In genomic region chr4:1599491-1600210, GRCh38 we compare ENCODE assay signal across 20 cellular contexts.
A peak's percentile ranks its signal among the peaks of the same experiment; 100 is the strongest.
DNase-seq lines count a peak whose midpoint lies in the region; ATAC-seq and TF ChIP-seq lines count a peak whose summit lies in the region.
"Had no signal": no experiment of that assay in that cellular context is flagged by ENCODE, and none has a peak within 500 bp of the region (broad histone marks: within the 10 kb centered on the region; RNA-seq: fewer than 3 reads in every experiment).

No MANE protein-coding gene starts in this region.

- H2BK120ac ChIP-seq in neuronal stem cell (ENCODE audit: low read depth, low read length), result no peak overlapping the region

- no peak for DNase-seq in activated naive CD8-positive, alpha-beta T cell treated with anti-CD3 and anti-CD28 coated beads for 36 hours
- DNase-seq in activated naive CD8-positive, alpha-beta T cell treated with anti-CD3 and anti-CD28 coated beads, Interleukin-2, amount 50 U/mL, for 24 hours, result no peak
- peak; percentile 34 for DNase-seq in DND-41
- peak; percentile 72 for DNase-seq in chondrocyte (ENCODE audit: low spot score)
- no peak for DNase-seq in neuronal stem cell (ENCODE audit: low spot score)
- no peak for DNase-seq in cortex of kidney (lab: John Stamatoyannopoulos, UW)
- DNase-seq: activated naive CD4-positive, alpha-beta T cell treated with anti-CD3 and anti-CD28 coated beads, Interleukin-2, amount 50 U/mL, for 16 hours; AML-193; GF-D8; NCI-H1048; NCI-H1694; SK-N-SH had no signal

- H3K18ac ChIP-seq in neuronal stem cell (ENCODE audit: low read length), result peak overlapping the region; percentile 69

- H3K79me1 ChIP-seq in neuronal stem cell (ENCODE audit: low read depth, low read length), result peaks cover 1% of the 10 kb centered on the region

- no peaks in the 10 kb centered on the region for H3K36me3 ChIP-seq in DND-41 (ENCODE audit: insufficient read depth, low read length)
- no peaks in the 10 kb centered on the region for H3K36me3 ChIP-seq in neuronal stem cell (replicated peaks in 1 of 2; ENCODE audit: control insufficient read depth in 2 of 2, insufficient read depth in 2 of 2, low read length in 2 of 2)
- H3K36me3 ChIP-seq: breast epithelium, neural progenitor cell, tibial nerve had no signal

- peaks cover 6% of the 10 kb centered on the region for H3K4me1 Mint-ChIP-seq in activated naive CD8-positive, alpha-beta T cell treated with anti-CD3 and anti-CD28 coated beads for 36 hours
- H3K4me1 Mint-ChIP-seq in activated naive CD8-positive, alpha-beta T cell treated with anti-CD3 and anti-CD28 coated beads, Interleukin-2, amount 50 U/mL, for 24 hours, result peaks cover 2% of the 10 kb centered on the region
- peaks cover 3% of the 10 kb centered on the region for H3K4me1 Mint-ChIP-seq in chondrocyte (ENCODE audit: low read depth)

- TF ChIP-seq CTCF in DND-41 (IDR thresholded peaks at IDR 0.05; ENCODE audit: borderline replicate concordance, extremely low read depth, low read length, poor library complexity, severe bottlenecking), result no peak
- TF ChIP-seq CTCF in chondrocyte (IDR thresholded peaks at IDR 0.05), result no peak

- no peaks in the 10 kb centered on the region for H3K27me3 ChIP-seq in DND-41 (ENCODE audit: insufficient read depth, low read length, poor library complexity)
- peaks cover 0 to 25% (median 0%) of the 10 kb centered on the region in 3 experiments for H3K27me3 ChIP-seq in neuronal stem cell (ENCODE audit: control insufficient read depth in 3 of 3, insufficient read depth in 3 of 3, low read depth in 1 of 3, low read length in 3 of 3)
- H3K27me3 ChIP-seq: neural progenitor cell had no signal

- H4K20me1 ChIP-seq in DND-41 (ENCODE audit: insufficient read depth, low read length), result no peaks in the 10 kb centered on the region; the same call in 1 of the 2 replicates

- H4K8ac ChIP-seq in neuronal stem cell (ENCODE audit: low read depth, low read length), result peak overlapping the region; percentile 65

- peak overlapping the region; percentile 85 for H3K23ac ChIP-seq in neuronal stem cell (ENCODE audit: low read depth, low read length, poor library complexity)

- H3K9ac ChIP-seq in DND-41 (ENCODE audit: low read depth, low read length) (no peak overlapping the region), neuronal stem cell (ENCODE audit: low read depth, low read length, poor library complexity) (no peak overlapping the region)
- H3K9ac ChIP-seq: neural progenitor cell, SK-N-SH had no signal

- H2BK12ac ChIP-seq in neuronal stem cell (ENCODE audit: low read length), result peak overlapping the region; percentile 46

- H3K4me1 ChIP-seq in DND-41 (ENCODE audit: insufficient read depth, low read length) (no peaks in the 10 kb centered on the region), neuronal stem cell (ENCODE audit: control insufficient read depth in 2 of 2, insufficient read depth in 1 of 2, low read depth in 1 of 2, low read length in 2 of 2) (peaks cover 0 to 6% of the 10 kb centered on the region in 2 donors)
- H3K4me1 ChIP-seq: breast epithelium had no signal

- H3K27me3 Mint-ChIP-seq in activated naive CD8-positive, alpha-beta T cell treated with anti-CD3 and anti-CD28 coated beads for 36 hours, result no peaks in the 10 kb centered on the region
- H3K27me3 Mint-ChIP-seq in activated naive CD8-positive, alpha-beta T cell treated with anti-CD3 and anti-CD28 coated beads, Interleukin-2, amount 50 U/mL, for 24 hours, result no peaks in the 10 kb centered on the region
- H3K27me3 Mint-ChIP-seq in chondrocyte (ENCODE audit: low read depth), result peaks cover 2% of the 10 kb centered on the region
- H3K27me3 Mint-ChIP-seq: IgD-negative memory B cell had no signal

- H3K27ac Mint-ChIP-seq in activated naive CD8-positive, alpha-beta T cell treated with anti-CD3 and anti-CD28 coated beads for 36 hours, result no peak overlapping the region
- no peak overlapping the region for H3K27ac Mint-ChIP-seq in activated naive CD8-positive, alpha-beta T cell treated with anti-CD3 and anti-CD28 coated beads, Interleukin-2, amount 50 U/mL, for 24 hours
- no peak overlapping the region for H3K27ac Mint-ChIP-seq in chondrocyte (ENCODE audit: unreplicated experiment)
- H3K27ac Mint-ChIP-seq: activated T-helper 1 cell treated with anti-CD3 and anti-CD28 coated beads, Interleukin-12 subunit alpha, Interleukin-12 subunit beta, Interleukin-2, Interleukin-4 antibody, amounts not matched to agents 30 ng/mL and 10 ng/mL and 1 ng/mL, durations not matched to agents 14 hours and 24 hours and 36 hours; stimulated activated effector memory CD8-positive, alpha-beta T cell treated with anti-CD3 and anti-CD28 coated beads, Interleukin-12 subunit alpha, Interleukin-12 subunit beta, amount 100 ng/mL, for 72 hours had no signal

- H4K91ac ChIP-seq in neuronal stem cell (ENCODE audit: low read depth, low read length, poor library complexity), result no peak overlapping the region

- H3K36me3 Mint-ChIP-seq in activated naive CD8-positive, alpha-beta T cell treated with anti-CD3 and anti-CD28 coated beads for 36 hours, result no peaks in the 10 kb centered on the region
- H3K36me3 Mint-ChIP-seq in activated naive CD8-positive, alpha-beta T cell treated with anti-CD3 and anti-CD28 coated beads, Interleukin-2, amount 50 U/mL, for 24 hours (ENCODE audit: low read depth), result no peaks in the 10 kb centered on the region
- no peaks in the 10 kb centered on the region for H3K36me3 Mint-ChIP-seq in chondrocyte (ENCODE audit: low read depth)
- H3K36me3 Mint-ChIP-seq: IgD-negative memory B cell; neural progenitor cell; stimulated activated effector memory CD8-positive, alpha-beta T cell treated with anti-CD3 and anti-CD28 coated beads, Interleukin-12 subunit alpha, Interleukin-12 subunit beta, amount 100 ng/mL, for 72 hours had no signal

- H2BK5ac ChIP-seq in neuronal stem cell (ENCODE audit: low read length), result peak overlapping the region; percentile 82

- H3K27ac ChIP-seq in DND-41 (ENCODE audit: low read length), result no peak overlapping the region
- no peak overlapping the region for H3K27ac ChIP-seq in neuronal stem cell (replicated peaks; ENCODE audit: low read length)
- H3K27ac ChIP-seq: breast epithelium, neural progenitor cell, tibial nerve had no signal

- H2AK5ac ChIP-seq in neuronal stem cell (ENCODE audit: low read depth, low read length), result peak overlapping the region; percentile 90

- no peaks in the 10 kb centered on the region for H3K9me3 ChIP-seq in DND-41 (ENCODE audit: insufficient read depth, low read length, severe bottlenecking)
- no peaks in the 10 kb centered on the region for H3K9me3 ChIP-seq in neuronal stem cell (replicated peaks in 1 of 2; ENCODE audit: control insufficient read depth in 2 of 2, insufficient read depth in 1 of 2, low read depth in 1 of 2, low read length in 2 of 2)
- H3K9me3 ChIP-seq: breast epithelium, SK-N-SH, tibial nerve had no signal

- H3K4me2 ChIP-seq in DND-41 (ENCODE audit: insufficient read depth, low read length) (no peak overlapping the region), neuronal stem cell (ENCODE audit: insufficient read depth, low read length, poor library complexity, severe bottlenecking) (no peak overlapping the region)
- H3K4me2 ChIP-seq: neural progenitor cell, SK-N-SH had no signal

- H2BK15ac ChIP-seq in neuronal stem cell (ENCODE audit: low read length), result peak overlapping the region; percentile 54

- WGBS in neuronal stem cell (ENCODE audit: extremely low coverage in 2 of 2, insufficient read length in 2 of 2, insufficient replicate concordance in 1 of 2), 2 donors, result no CpG with 5 or more reads among the region's 21 CpGs

- no peak overlapping the region for H2AFZ ChIP-seq in DND-41 (ENCODE audit: low read depth, low read length)
- no peak overlapping the region for H2AFZ ChIP-seq in neuronal stem cell (ENCODE audit: low read length)
- H2AFZ ChIP-seq: neural progenitor cell had no signal

- no peak overlapping the region for H3K4ac ChIP-seq in neuronal stem cell (ENCODE audit: low read length)

- no peaks in the 10 kb centered on the region for H3K79me2 ChIP-seq in DND-41 (ENCODE audit: insufficient read depth, low read length)

- no peaks in the 10 kb centered on the region for H3K9me3 Mint-ChIP-seq in activated naive CD8-positive, alpha-beta T cell treated with anti-CD3 and anti-CD28 coated beads for 36 hours
- H3K9me3 Mint-ChIP-seq in activated naive CD8-positive, alpha-beta T cell treated with anti-CD3 and anti-CD28 coated beads, Interleukin-2, amount 50 U/mL, for 24 hours, result no peaks in the 10 kb centered on the region
- no peaks in the 10 kb centered on the region for H3K9me3 Mint-ChIP-seq in chondrocyte (ENCODE audit: low read depth)
- H3K9me3 Mint-ChIP-seq: activated T-helper 1 cell treated with anti-CD3 and anti-CD28 coated beads, Interleukin-12 subunit alpha, Interleukin-12 subunit beta, Interleukin-2, Interleukin-4 antibody, amounts not matched to agents 30 ng/mL and 10 ng/mL and 1 ng/mL, durations not matched to agents 14 hours and 24 hours and 36 hours; IgD-negative memory B cell; neural progenitor cell; stimulated activated effector memory CD8-positive, alpha-beta T cell treated with anti-CD3 and anti-CD28 coated beads, Interleukin-12 subunit alpha, Interleukin-12 subunit beta, amount 100 ng/mL, for 72 hours had no signal

- H3K4me3 ChIP-seq in DND-41 (ENCODE audit: low read depth in 1 of 2, low read length in 2 of 2), result no peak overlapping the region
- no peak overlapping the region for H3K4me3 ChIP-seq in neuronal stem cell (ENCODE audit: low read length in 2 of 2)
- H3K4me3 ChIP-seq: breast epithelium, neural progenitor cell, tibial nerve had no signal

- H3K4me3 Mint-ChIP-seq in activated naive CD8-positive, alpha-beta T cell treated with anti-CD3 and anti-CD28 coated beads for 36 hours, result peak overlapping the region; percentile 29
- H3K4me3 Mint-ChIP-seq in activated naive CD8-positive, alpha-beta T cell treated with anti-CD3 and anti-CD28 coated beads, Interleukin-2, amount 50 U/mL, for 24 hours, result no peak overlapping the region
- H3K4me3 Mint-ChIP-seq in chondrocyte (ENCODE audit: unreplicated experiment), result no peak overlapping the region
- H3K4me3 Mint-ChIP-seq: activated T-helper 1 cell treated with anti-CD3 and anti-CD28 coated beads, Interleukin-12 subunit alpha, Interleukin-12 subunit beta, Interleukin-2, Interleukin-4 antibody, amounts not matched to agents 30 ng/mL and 10 ng/mL and 1 ng/mL, durations not matched to agents 14 hours and 24 hours and 36 hours; neural progenitor cell; stimulated activated effector memory CD8-positive, alpha-beta T cell treated with anti-CD3 and anti-CD28 coated beads, Interleukin-12 subunit alpha, Interleukin-12 subunit beta, amount 100 ng/mL, for 72 hours had no signal

- H3K14ac ChIP-seq in neuronal stem cell (ENCODE audit: low read length), result peak overlapping the region; percentile 39

- ATAC-seq in activated naive CD8-positive, alpha-beta T cell treated with anti-CD3 and anti-CD28 coated beads, Interleukin-2, amount 50 U/mL, for 24 hours, result no peak
- ATAC-seq in DND-41 (ENCODE audit: insufficient read depth, low read depth) (peak; percentile 67), HG03196 (IDR thresholded peaks at IDR 0.05; ENCODE audit: unreplicated experiment) (no peak), HG02763 (IDR thresholded peaks at IDR 0.05; ENCODE audit: unreplicated experiment) (no peak)
- ATAC-seq: stimulated activated effector memory CD8-positive, alpha-beta T cell treated with anti-CD3 and anti-CD28 coated beads, Interleukin-12 subunit alpha, Interleukin-12 subunit beta, amount 100 ng/mL, for 72 hours had no signal

Comparison
In these comparisons a context has a peak if more than half of its experiments do, and no peak if none do; other contexts are left out.
1. DNase-seq: peak in DND-41 (single experiment) and chondrocyte (single experiment); none in activated naive CD8-positive, alpha-beta T cell treated with anti-CD3 and anti-CD28 coated beads for 36 hours (single experiment), activated naive CD8-positive, alpha-beta T cell treated with anti-CD3 and anti-CD28 coated beads, Interleukin-2, amount 50 U/mL, for 24 hours (single experiment), neuronal stem cell (single experiment) and cortex of kidney (single experiment).